Comparison of ENCODE assay signal across 15 cellular contexts in the genomic region with DNA sequence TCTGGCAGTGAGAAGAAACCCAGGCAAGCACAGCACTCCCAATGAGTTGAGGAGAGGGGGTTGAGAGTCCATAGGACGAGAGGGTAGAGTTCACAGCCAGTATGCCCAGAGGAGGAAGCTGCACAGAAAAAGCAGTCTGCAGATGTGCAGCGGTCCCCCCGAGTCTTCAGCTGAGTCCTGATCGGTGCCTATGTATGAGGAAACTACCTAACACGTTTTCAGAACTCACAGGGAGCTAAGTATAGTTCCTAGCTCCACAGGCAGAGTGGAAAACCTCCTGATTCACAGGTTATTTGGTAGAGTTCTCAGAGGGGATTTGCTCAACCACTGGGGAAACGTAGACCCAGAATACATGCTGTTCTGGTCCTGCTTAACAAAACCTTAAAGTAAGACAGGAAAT.
A peak's percentile ranks its signal among the peaks of the same experiment; 100 is the strongest.
DNase-seq lines count a peak whose midpoint lies in the region; TF ChIP-seq lines count a peak whose summit lies in the region.
"Had no signal": no experiment of that assay in that cellular context is flagged by ENCODE, and none has a peak within 500 bp of the region (broad histone marks: within the 10 kb centered on the region; RNA-seq: fewer than 3 reads in every experiment).

No MANE protein-coding gene starts in this region.

- TF ChIP-seq CTCF in osteoblast (IDR thresholded peaks at IDR 0.05; ENCODE audit: extremely low read depth, low read depth, low read length): no peak
- TF ChIP-seq CTCF in glutamatergic neuron (IDR thresholded peaks at IDR 0.05; ENCODE audit: partially characterized antibody, unreplicated experiment): no peak

- H3K27ac ChIP-seq in osteoblast (ENCODE audit: low read depth, low read length): no peak overlapping the region
- H3K27ac ChIP-seq: HL-60 had no signal

- H3K9me3 Mint-ChIP-seq in IgD-negative memory B cell: no peaks in the 10 kb centered on the region
- H3K9me3 Mint-ChIP-seq in glutamatergic neuron (ENCODE audit: unreplicated experiment): no peaks in the 10 kb centered on the region

- H3K27me3 ChIP-seq in osteoblast (ENCODE audit: insufficient read depth, low read length): no peaks in the 10 kb centered on the region

- H3K4me3 ChIP-seq in osteoblast (ENCODE audit: insufficient read depth, low read length): no peak overlapping the region

- no peaks in the 10 kb centered on the region for H3K4me1 ChIP-seq in osteoblast (ENCODE audit: insufficient read depth, low read length)

- H3K27ac Mint-ChIP-seq in IgD-negative memory B cell (peak overlapping the region in 2 of 3 donors; percentile 34 to 85), glutamatergic neuron (ENCODE audit: unreplicated experiment) (no peak overlapping the region)
- H3K27ac Mint-ChIP-seq: CD4-positive, alpha-beta T cell had no signal

- H3K4me2 ChIP-seq in osteoblast (ENCODE audit: insufficient read depth, low read length): no peak overlapping the region

- H3K36me3 Mint-ChIP-seq in IgD-negative memory B cell: no peaks in the 10 kb centered on the region
- H3K36me3 Mint-ChIP-seq in glutamatergic neuron (ENCODE audit: unreplicated experiment): no peaks in the 10 kb centered on the region

- peaks cover 3% of the 10 kb centered on the region for H3K9me3 ChIP-seq in osteoblast (ENCODE audit: low read depth, low read length)

- POLR2A ChIA-PET in HEK293T (lab: Yijun Ruan, JAX): no interaction called here

- H4K20me1 ChIP-seq in osteoblast (ENCODE audit: insufficient read depth, low read length): no peaks in the 10 kb centered on the region

- H3K4me1 Mint-ChIP-seq in IgD-negative memory B cell (peaks cover 5 to 12% (median 11%) of the 10 kb centered on the region in 3 donors), glutamatergic neuron (ENCODE audit: low read depth, unreplicated experiment) (no peaks in the 10 kb centered on the region)

- H3K79me2 ChIP-seq in osteoblast (ENCODE audit: insufficient read depth, low read length): no peaks in the 10 kb centered on the region

- H3K36me3 ChIP-seq in osteoblast (ENCODE audit: insufficient read depth, low read length): no peaks in the 10 kb centered on the region

- DNase-seq in NCI-H146 treated with DMSO at 0.1 percent for 48 hours (lab: John Stamatoyannopoulos, UW; ENCODE audit: unreplicated experiment) (peak; percentile 81), RPMI8226 (peak; percentile 48), osteoblast (ENCODE audit: insufficient read length, low spot score, missing footprints) (peak; percentile 9), NK-92 (lab: John Stamatoyannopoulos, UW; ENCODE audit: unreplicated experiment) (no peak), glutamatergic neuron (no peak), HEK293T (ENCODE audit: extremely low spot score) (no peak)
- DNase-seq: ACHN; CD4-positive, alpha-beta T cell; DMS53; NCI-H1436 treated with DMSO at 0.1 percent for 48 hours; NCI-H2107; NCI-H226; NCI-H774 had no signal

- H3K4me3 Mint-ChIP-seq in IgD-negative memory B cell: peak overlapping the region; percentile 34 to 92 (median 68)
- H3K4me3 Mint-ChIP-seq in glutamatergic neuron (ENCODE audit: unreplicated experiment): no peak overlapping the region
- H3K4me3 Mint-ChIP-seq: CD4-positive, alpha-beta T cell had no signal

- no peak overlapping the region for H2AFZ ChIP-seq in osteoblast (ENCODE audit: low read length)

- no peaks in the 10 kb centered on the region for H3K27me3 Mint-ChIP-seq in IgD-negative memory B cell
- no peaks in the 10 kb centered on the region for H3K27me3 Mint-ChIP-seq in glutamatergic neuron (ENCODE audit: unreplicated experiment)
- H3K27me3 Mint-ChIP-seq: CD4-positive, alpha-beta T cell had no signal

- CTCF ChIA-PET in HEK293T (lab: Yijun Ruan, JAX): no interaction called here

TF ChIP-seq in HEK293T, 16 proteins besides CTCF, POLR2A, EP300 and RAD21:
- TF ChIP-seq TARDBP (IDR thresholded peaks at IDR 0.05): no peak
- no peak for TF ChIP-seq BHLHE40 (IDR thresholded peaks at IDR 0.05; ENCODE audit: borderline replicate concordance)
- TF ChIP-seq SP1 (IDR thresholded peaks at IDR 0.05): no peak
- TF ChIP-seq L3MBTL2 (conservative IDR thresholded peaks at IDR 0.05): no peak
- TF ChIP-seq ZNF384 (IDR thresholded peaks at IDR 0.05): no peak
- no peak for TF ChIP-seq CTBP1 (IDR thresholded peaks at IDR 0.05; ENCODE audit: borderline replicate concordance)
- TF ChIP-seq, protein P1, sequence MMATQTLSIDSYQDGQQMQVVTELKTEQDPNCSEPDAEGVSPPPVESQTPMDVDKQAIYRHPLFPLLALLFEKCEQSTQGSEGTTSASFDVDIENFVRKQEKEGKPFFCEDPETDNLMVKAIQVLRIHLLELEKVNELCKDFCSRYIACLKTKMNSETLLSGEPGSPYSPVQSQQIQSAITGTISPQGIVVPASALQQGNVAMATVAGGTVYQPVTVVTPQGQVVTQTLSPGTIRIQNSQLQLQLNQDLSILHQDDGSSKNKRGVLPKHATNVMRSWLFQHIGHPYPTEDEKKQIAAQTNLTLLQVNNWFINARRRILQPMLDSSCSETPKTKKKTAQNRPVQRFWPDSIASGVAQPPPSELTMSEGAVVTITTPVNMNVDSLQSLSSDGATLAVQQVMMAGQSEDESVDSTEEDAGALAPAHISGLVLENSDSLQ (IDR thresholded peaks at IDR 0.05): no peak
- TF ChIP-seq ARNT (IDR thresholded peaks at IDR 0.05): no peak
- no peak for TF ChIP-seq FOXK2 (IDR thresholded peaks at IDR 0.05)
- no peak for TF ChIP-seq FOXA1 (IDR thresholded peaks at IDR 0.05)
- no peak for TF ChIP-seq HDGF (IDR thresholded peaks at IDR 0.05; ENCODE audit: borderline replicate concordance)
- no peak for TF ChIP-seq FOXM1 (IDR thresholded peaks at IDR 0.05; ENCODE audit: borderline replicate concordance)
- TF ChIP-seq SUZ12 (IDR thresholded peaks at IDR 0.05): no peak
- TF ChIP-seq LEF1 (IDR thresholded peaks at IDR 0.05; ENCODE audit: borderline replicate concordance): no peak
- no peak for TF ChIP-seq ELF4 (IDR thresholded peaks at IDR 0.05)

Comparison
In these comparisons a context has a peak if more than half of its experiments do, and no peak if none do; other contexts are left out.
1. DNase-seq: peak in NCI-H146 treated with DMSO at 0.1 percent for 48 hours (single experiment), RPMI8226 (single experiment) and osteoblast (single experiment); none in NK-92 (single experiment), glutamatergic neuron (single experiment) and HEK293T (single experiment).